In genomic region chr1:175520186-175520585, GRCh38 we compare ENCODE assay signal across 3 cellular contexts.
TF ChIP-seq lines count a peak whose summit lies in the region.

No MANE protein-coding gene starts in this region.

TF ChIP-seq in A549, 52 proteins besides CTCF, POLR2A, EP300 and RAD21 (continued from another document):
- TF ChIP-seq, protein P1, sequence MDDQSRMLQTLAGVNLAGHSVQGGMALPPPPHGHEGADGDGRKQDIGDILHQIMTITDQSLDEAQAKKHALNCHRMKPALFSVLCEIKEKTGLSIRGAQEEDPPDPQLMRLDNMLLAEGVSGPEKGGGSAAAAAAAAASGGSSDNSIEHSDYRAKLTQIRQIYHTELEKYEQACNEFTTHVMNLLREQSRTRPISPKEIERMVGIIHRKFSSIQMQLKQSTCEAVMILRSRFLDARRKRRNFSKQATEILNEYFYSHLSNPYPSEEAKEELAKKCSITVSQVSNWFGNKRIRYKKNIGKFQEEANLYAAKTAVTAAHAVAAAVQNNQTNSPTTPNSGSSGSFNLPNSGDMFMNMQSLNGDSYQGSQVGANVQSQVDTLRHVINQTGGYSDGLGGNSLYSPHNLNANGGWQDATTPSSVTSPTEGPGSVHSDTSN (IDR thresholded peaks at IDR 0.05): no peak

TF ChIP-seq in K562, 482 proteins besides CTCF, POLR2A, EP300 and RAD21 (continued from another document):
- no peak for TF ChIP-seq ARID3B (CRISPR knock-in tag; IDR thresholded peaks at IDR 0.05; ENCODE audit: borderline replicate concordance)
- TF ChIP-seq ATF3 (IDR thresholded peaks at IDR 0.05): no peak
- no peak for TF ChIP-seq ATF3 (CRISPR knock-in tag; conservative IDR thresholded peaks at IDR 0.05)
- TF ChIP-seq MAFF (IDR thresholded peaks at IDR 0.05; ENCODE audit: low read length): peak; percentile 40; the same call in 1 of the 2 replicates
- TF ChIP-seq, protein P2, sequence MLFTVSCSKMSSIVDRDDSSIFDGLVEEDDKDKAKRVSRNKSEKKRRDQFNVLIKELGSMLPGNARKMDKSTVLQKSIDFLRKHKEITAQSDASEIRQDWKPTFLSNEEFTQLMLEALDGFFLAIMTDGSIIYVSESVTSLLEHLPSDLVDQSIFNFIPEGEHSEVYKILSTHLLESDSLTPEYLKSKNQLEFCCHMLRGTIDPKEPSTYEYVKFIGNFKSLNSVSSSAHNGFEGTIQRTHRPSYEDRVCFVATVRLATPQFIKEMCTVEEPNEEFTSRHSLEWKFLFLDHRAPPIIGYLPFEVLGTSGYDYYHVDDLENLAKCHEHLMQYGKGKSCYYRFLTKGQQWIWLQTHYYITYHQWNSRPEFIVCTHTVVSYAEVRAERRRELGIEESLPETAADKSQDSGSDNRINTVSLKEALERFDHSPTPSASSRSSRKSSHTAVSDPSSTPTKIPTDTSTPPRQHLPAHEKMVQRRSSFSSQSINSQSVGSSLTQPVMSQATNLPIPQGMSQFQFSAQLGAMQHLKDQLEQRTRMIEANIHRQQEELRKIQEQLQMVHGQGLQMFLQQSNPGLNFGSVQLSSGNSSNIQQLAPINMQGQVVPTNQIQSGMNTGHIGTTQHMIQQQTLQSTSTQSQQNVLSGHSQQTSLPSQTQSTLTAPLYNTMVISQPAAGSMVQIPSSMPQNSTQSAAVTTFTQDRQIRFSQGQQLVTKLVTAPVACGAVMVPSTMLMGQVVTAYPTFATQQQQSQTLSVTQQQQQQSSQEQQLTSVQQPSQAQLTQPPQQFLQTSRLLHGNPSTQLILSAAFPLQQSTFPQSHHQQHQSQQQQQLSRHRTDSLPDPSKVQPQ (CRISPR knock-in tag; IDR thresholded peaks at IDR 0.05; ENCODE audit: borderline replicate concordance): no peak
- no peak for TF ChIP-seq CCNT2 (IDR thresholded peaks at IDR 0.05; ENCODE audit: borderline replicate concordance, extremely low read depth, insufficient read length, low read depth, low read length)
- TF ChIP-seq ZBED1 (IDR thresholded peaks at IDR 0.05): no peak
- no peak for TF ChIP-seq HDAC8 (tag; IDR thresholded peaks at IDR 0.05)
- TF ChIP-seq ZNF436 (CRISPR knock-in tag; IDR thresholded peaks at IDR 0.05): no peak
- no peak for TF ChIP-seq DEAF1 (CRISPR knock-in tag; IDR thresholded peaks at IDR 0.05)
- TF ChIP-seq, protein P3, sequence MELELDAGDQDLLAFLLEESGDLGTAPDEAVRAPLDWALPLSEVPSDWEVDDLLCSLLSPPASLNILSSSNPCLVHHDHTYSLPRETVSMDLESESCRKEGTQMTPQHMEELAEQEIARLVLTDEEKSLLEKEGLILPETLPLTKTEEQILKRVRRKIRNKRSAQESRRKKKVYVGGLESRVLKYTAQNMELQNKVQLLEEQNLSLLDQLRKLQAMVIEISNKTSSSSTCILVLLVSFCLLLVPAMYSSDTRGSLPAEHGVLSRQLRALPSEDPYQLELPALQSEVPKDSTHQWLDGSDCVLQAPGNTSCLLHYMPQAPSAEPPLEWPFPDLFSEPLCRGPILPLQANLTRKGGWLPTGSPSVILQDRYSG (tag; conservative IDR thresholded peaks at IDR 0.05; ENCODE audit: low read depth): no peak
- peak; percentile 55; the same call in 1 of the 2 replicates for TF ChIP-seq MAFG (tag; conservative IDR thresholded peaks at IDR 0.05)
- peak; percentile 63 for TF ChIP-seq ZNF316 (IDR thresholded peaks at IDR 0.05)

TF ChIP-seq in SK-N-SH, 30 proteins besides CTCF, POLR2A, EP300 and RAD21 (continued from another document):
- TF ChIP-seq ZBTB33 (IDR thresholded peaks at IDR 0.05; ENCODE audit: borderline replicate concordance, low read depth) (no peak), POLR2AphosphoS5 (IDR thresholded peaks at IDR 0.05; ENCODE audit: low read depth, low read length) (no peak), MAX (IDR thresholded peaks at IDR 0.05; ENCODE audit: low read depth) (no peak), RFX5 (IDR thresholded peaks at IDR 0.05; ENCODE audit: low read length) (no peak), MXI1 (IDR thresholded peaks at IDR 0.05; ENCODE audit: low read depth, low read length) (no peak), FOXM1 (IDR thresholded peaks at IDR 0.05; ENCODE audit: low read depth) (no peak), YY1 (IDR thresholded peaks at IDR 0.05; ENCODE audit: low read depth) (no peak), TEAD4 (IDR thresholded peaks at IDR 0.05; ENCODE audit: borderline replicate concordance, insufficient read depth) (no peak), RXRA (IDR thresholded peaks at IDR 0.05; ENCODE audit: borderline replicate concordance, low read depth) (no peak), FOSL2 (IDR thresholded peaks at IDR 0.05; ENCODE audit: borderline replicate concordance, low read depth) (no peak), NRF1 (IDR thresholded peaks at IDR 0.05; ENCODE audit: low read depth, low read length) (no peak), SIN3A (IDR thresholded peaks at IDR 0.05; ENCODE audit: borderline replicate concordance, low read depth, low read length) (no peak), JUND (IDR thresholded peaks at IDR 0.05) (no peak), IRF3 (IDR thresholded peaks at IDR 0.05; ENCODE audit: low read depth, low read length) (no peak), NFIC (IDR thresholded peaks at IDR 0.05; ENCODE audit: borderline replicate concordance) (no peak)
- TF ChIP-seq, protein P1 (IDR thresholded peaks at IDR 0.05): no peak
